In genomic region chr12:57832966-57833365, GRCh38 we compare ENCODE assay signal across 9 cellular contexts. TPM values are rescaled to one million over a fixed set of nuclear protein-coding genes. Genes with fewer than 3 reads are reported as not detected.
A peak's percentile ranks its signal among the peaks of the same experiment; 100 is the strongest.
DNase-seq lines count a peak whose midpoint lies in the region; ATAC-seq and TF ChIP-seq lines count a peak whose summit lies in the region.
"Had no signal": no experiment of that assay in that cellular context is flagged by ENCODE, and none has a peak within 500 bp of the region (broad histone marks: within the 10 kb centered on the region; RNA-seq: fewer than 3 reads in every experiment).

No MANE protein-coding gene starts in this region.

- intact Hi-C loops in left ventricle myocardium superior (cut with micrococcal nuclease), result loop anchor here (5.0 kb wide), 1 partner anchor 64 kb away; no protein-coding TSS in a partner anchor

- no peak for TF ChIP-seq EP300 in upper lobe of left lung (IDR thresholded peaks at IDR 0.05)

- no peak for ATAC-seq in left ventricle myocardium superior
- no peak for ATAC-seq in upper lobe of left lung (ENCODE audit: low FRiP score in 2 of 2)
- ATAC-seq in GM18867 (IDR thresholded peaks at IDR 0.05; ENCODE audit: unreplicated experiment), result no peak
- ATAC-seq: K562 had no signal

- TF ChIP-seq CTCF in cardiac muscle cell (IDR thresholded peaks at IDR 0.05; ENCODE audit: low read depth, low read length) (no peak), upper lobe of left lung (IDR thresholded peaks at IDR 0.05) (no peak)

- H3K9me3 ChIP-seq in cardiac muscle cell (ENCODE audit: low read depth) (no peaks in the 10 kb centered on the region), muscle layer of colon (ENCODE audit: low read length) (no peaks in the 10 kb centered on the region), upper lobe of left lung (no peaks in the 10 kb centered on the region)

- no peak overlapping the region for H3K9ac ChIP-seq in muscle layer of colon (ENCODE audit: low read length)

- H3K4me1 ChIP-seq in cardiac muscle cell (ENCODE audit: low read depth) (peaks cover 55% of the 10 kb centered on the region), muscle layer of colon (ENCODE audit: insufficient read depth, low read length) (peaks cover 88% of the 10 kb centered on the region), upper lobe of left lung (peaks cover 94 to 99% (median 97%) of the 10 kb centered on the region in 4 donors)

- DNase-seq in cardiac muscle cell (ENCODE audit: low read depth in 1 of 2, low spot score in 1 of 2), result peak in 1 of 2 donors; percentile 28
- DNase-seq in left ventricle myocardium superior, result no peak
- DNase-seq in amniotic epithelial cell (ENCODE audit: low read depth), result peak; percentile 45
- peak in 1 of 2 donors; percentile 46 for DNase-seq in upper lobe of left lung
- DNase-seq in SK-N-DZ (ENCODE audit: low spot score), result no peak
- DNase-seq in KG1 (lab: John Stamatoyannopoulos, UW), result no peak

- peak overlapping the region; percentile 73 for H3K27ac ChIP-seq in cardiac muscle cell
- peak overlapping the region; percentile 48 for H3K27ac ChIP-seq in muscle layer of colon (ENCODE audit: low read depth, low read length)
- peak overlapping the region; percentile 50 to 100 (median 86) for H3K27ac ChIP-seq in upper lobe of left lung

- H3K27me3 ChIP-seq in cardiac muscle cell, result no peaks in the 10 kb centered on the region
- no peaks in the 10 kb centered on the region for H3K27me3 ChIP-seq in muscle layer of colon (ENCODE audit: control insufficient read depth in 1 of 2, insufficient read depth in 2 of 2, low read length in 2 of 2)
- H3K27me3 ChIP-seq in upper lobe of left lung, result no peaks in the 10 kb centered on the region

- WGBS in upper lobe of left lung, 2 donors, result 30 to 39% methylated on average over 10 of the region's 10 CpGs

- H3K36me3 ChIP-seq in cardiac muscle cell (peaks cover 12% of the 10 kb centered on the region), muscle layer of colon (ENCODE audit: insufficient read depth, low read length) (peaks cover 23% of the 10 kb centered on the region), upper lobe of left lung (peaks cover 8 to 26% (median 14%) of the 10 kb centered on the region in 4 donors)

- no peak overlapping the region for H3K4me3 ChIP-seq in cardiac muscle cell
- peak overlapping the region in 1 of 2 donors; percentile 44 for H3K4me3 ChIP-seq in muscle layer of colon (ENCODE audit: low read depth in 1 of 2, low read length in 2 of 2)
- no peak overlapping the region for H3K4me3 ChIP-seq in upper lobe of left lung
- H3K4me3 ChIP-seq: K562 had no signal

- no peak for TF ChIP-seq POLR2A in upper lobe of left lung (IDR thresholded peaks at IDR 0.05)

RNA-seq across cellular contexts. Expression of gene CTDSP2, which starts 13.6 kb away (rescaled TPM):
- total RNA-seq in cardiac muscle cell (103 and 105 TPM in 2 replicates), left ventricle myocardium superior (104 TPM), upper lobe of left lung (100 to 1,000 TPM; 153 to 226 (median 175) TPM)
- polyA plus RNA-seq in cardiac muscle cell, result 82.9 and 108 TPM in 2 replicates
- 43.8 and 49.4 TPM in 2 replicates for polyA plus RNA-seq in SK-N-DZ (2014; cell fraction: cytosol; rRNA removed)
- 45.8 and 57.4 TPM in 2 replicates for polyA plus RNA-seq in SK-N-DZ (2014; cell fraction: nucleus; rRNA removed)

RNA-seq across cellular contexts. Expression of gene AVIL, which starts 14.4 kb away (rescaled TPM):
- 1.6 TPM in 2 replicates for total RNA-seq in cardiac muscle cell
- 1.7 and 2.9 TPM in 2 replicates for polyA plus RNA-seq in cardiac muscle cell
- 2.4 TPM for total RNA-seq in left ventricle myocardium superior
- 10 to 100 TPM in 3 of 6 donors, 1 to 10 TPM in 3; 4.9 to 57.6 (median 8.7) TPM for total RNA-seq in upper lobe of left lung
- polyA plus RNA-seq in SK-N-DZ (2014; cell fraction: cytosol; rRNA removed), result 0.63 and 1.1 TPM in 2 replicates
- 4.4 and 4.9 TPM in 2 replicates for polyA plus RNA-seq in SK-N-DZ (2014; cell fraction: nucleus; rRNA removed)

RNA-seq across cellular contexts. Expression of gene TSFM, which starts 50.4 kb away (rescaled TPM):
- 22.6 and 34.4 TPM in 2 replicates for total RNA-seq in cardiac muscle cell
- polyA plus RNA-seq in cardiac muscle cell, result 59.6 and 66.7 TPM in 2 replicates
- total RNA-seq in left ventricle myocardium superior, result 52.4 TPM
- 10 to 100 TPM in 4 of 6 donors, 1 to 10 TPM in 2; 5.0 to 34.0 (median 22.8) TPM for total RNA-seq in upper lobe of left lung
- polyA plus RNA-seq in SK-N-DZ (2014; cell fraction: cytosol; rRNA removed), result 69.4 and 76.1 TPM in 2 replicates
- 49.0 and 61.3 TPM in 2 replicates for polyA plus RNA-seq in SK-N-DZ (2014; cell fraction: nucleus; rRNA removed)
